In the genomic region with DNA sequence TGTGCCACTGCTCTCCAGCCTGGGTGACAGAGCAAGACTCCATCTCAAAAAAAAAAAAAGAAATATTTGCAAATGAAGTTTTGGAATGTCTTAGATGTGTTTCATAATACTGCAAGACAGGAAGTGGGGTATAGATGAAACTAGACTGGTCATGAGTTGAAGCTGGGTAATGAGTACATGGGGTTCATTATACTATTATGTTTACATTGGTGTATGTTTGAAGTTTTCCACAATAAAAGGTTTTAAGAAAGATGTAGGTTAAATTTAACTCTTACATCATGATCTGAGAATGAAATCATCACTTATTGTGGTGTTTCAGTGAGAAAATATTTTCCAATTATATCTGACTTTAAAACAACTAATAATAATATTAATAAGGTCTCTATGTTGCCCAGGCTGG, we compare ENCODE assay signal across 1 cellular context.
TF ChIP-seq lines count a peak whose summit lies in the region.

No MANE protein-coding gene starts in this region.

TF ChIP-seq in GM12878, 131 proteins besides CTCF, POLR2A, EP300 and RAD21 (continued from another document):
- TF ChIP-seq NFIC (IDR thresholded peaks at IDR 0.05; ENCODE audit: low read depth, low read length) (peak; percentile 97), TCF7 (IDR thresholded peaks at IDR 0.05; ENCODE audit: borderline replicate concordance) (peak; percentile 95), CHD1 (IDR thresholded peaks at IDR 0.05; ENCODE audit: low read depth, low read length) (no peak), IKZF2 (IDR thresholded peaks at IDR 0.05) (peak; percentile 35 to 54; a peak in 3 of 4 replicates), SPI1 (IDR thresholded peaks at IDR 0.05; ENCODE audit: borderline replicate concordance, insufficient read depth, low read depth, low read length) (peak; percentile 36; the same call in 1 of the 2 replicates), BCL11A (IDR thresholded peaks at IDR 0.05; ENCODE audit: low read depth, low read length) (peak; percentile 66; the same call in 1 of the 2 replicates), CHD4 (IDR thresholded peaks at IDR 0.05) (no peak), MEF2A (IDR thresholded peaks at IDR 0.05; ENCODE audit: insufficient read depth, low read depth, low read length) (peak; percentile 66; the same call in 1 of the 2 replicates), RUNX3 (IDR thresholded peaks at IDR 0.05; ENCODE audit: low read length) (peak; percentile 85), FOXM1 (IDR thresholded peaks at IDR 0.05; ENCODE audit: low read depth, low read length) (peak; percentile 86; the same call in 1 of the 2 replicates), JUNB (IDR thresholded peaks at IDR 0.05) (peak; percentile 80), MEF2B (IDR thresholded peaks at IDR 0.05; ENCODE audit: partially characterized antibody, poor library complexity, severe bottlenecking) (peak; percentile 38), DPF2 (IDR thresholded peaks at IDR 0.05) (0 out of 2 replicates have a peak, but pooled peaks have one; percentile 24)
- TF ChIP-seq, protein P1, sequence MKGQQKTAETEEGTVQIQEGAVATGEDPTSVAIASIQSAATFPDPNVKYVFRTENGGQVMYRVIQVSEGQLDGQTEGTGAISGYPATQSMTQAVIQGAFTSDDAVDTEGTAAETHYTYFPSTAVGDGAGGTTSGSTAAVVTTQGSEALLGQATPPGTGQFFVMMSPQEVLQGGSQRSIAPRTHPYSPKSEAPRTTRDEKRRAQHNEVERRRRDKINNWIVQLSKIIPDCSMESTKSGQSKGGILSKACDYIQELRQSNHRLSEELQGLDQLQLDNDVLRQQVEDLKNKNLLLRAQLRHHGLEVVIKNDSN (IDR thresholded peaks at IDR 0.05; ENCODE audit: borderline replicate concordance, extremely low read length, insufficient read depth, low read depth, low read length) = no peak
- TF ChIP-seq, protein P2, sequence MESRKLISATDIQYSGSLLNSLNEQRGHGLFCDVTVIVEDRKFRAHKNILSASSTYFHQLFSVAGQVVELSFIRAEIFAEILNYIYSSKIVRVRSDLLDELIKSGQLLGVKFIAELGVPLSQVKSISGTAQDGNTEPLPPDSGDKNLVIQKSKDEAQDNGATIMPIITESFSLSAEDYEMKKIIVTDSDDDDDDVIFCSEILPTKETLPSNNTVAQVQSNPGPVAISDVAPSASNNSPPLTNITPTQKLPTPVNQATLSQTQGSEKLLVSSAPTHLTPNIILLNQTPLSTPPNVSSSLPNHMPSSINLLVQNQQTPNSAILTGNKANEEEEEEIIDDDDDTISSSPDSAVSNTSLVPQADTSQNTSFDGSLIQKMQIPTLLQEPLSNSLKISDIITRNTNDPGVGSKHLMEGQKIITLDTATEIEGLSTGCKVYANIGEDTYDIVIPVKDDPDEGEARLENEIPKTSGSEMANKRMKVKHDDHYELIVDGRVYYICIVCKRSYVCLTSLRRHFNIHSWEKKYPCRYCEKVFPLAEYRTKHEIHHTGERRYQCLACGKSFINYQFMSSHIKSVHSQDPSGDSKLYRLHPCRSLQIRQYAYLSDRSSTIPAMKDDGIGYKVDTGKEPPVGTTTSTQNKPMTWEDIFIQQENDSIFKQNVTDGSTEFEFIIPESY (IDR thresholded peaks at IDR 0.05) = 0 out of 2 replicates have a peak, but pooled peaks have one; percentile 5
- TF ChIP-seq, protein P3, sequence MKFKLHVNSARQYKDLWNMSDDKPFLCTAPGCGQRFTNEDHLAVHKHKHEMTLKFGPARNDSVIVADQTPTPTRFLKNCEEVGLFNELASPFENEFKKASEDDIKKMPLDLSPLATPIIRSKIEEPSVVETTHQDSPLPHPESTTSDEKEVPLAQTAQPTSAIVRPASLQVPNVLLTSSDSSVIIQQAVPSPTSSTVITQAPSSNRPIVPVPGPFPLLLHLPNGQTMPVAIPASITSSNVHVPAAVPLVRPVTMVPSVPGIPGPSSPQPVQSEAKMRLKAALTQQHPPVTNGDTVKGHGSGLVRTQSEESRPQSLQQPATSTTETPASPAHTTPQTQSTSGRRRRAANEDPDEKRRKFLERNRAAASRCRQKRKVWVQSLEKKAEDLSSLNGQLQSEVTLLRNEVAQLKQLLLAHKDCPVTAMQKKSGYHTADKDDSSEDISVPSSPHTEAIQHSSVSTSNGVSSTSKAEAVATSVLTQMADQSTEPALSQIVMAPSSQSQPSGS (IDR thresholded peaks at IDR 0.05; ENCODE audit: low read length) = peak; percentile 81
